15 cellular contexts compared by ENCODE assay signal in genomic region chr2:133109772-133110171, GRCh38.
DNase-seq lines count a peak whose midpoint lies in the region; ATAC-seq lines count a peak whose summit lies in the region.
"Had no signal": no experiment of that assay in that cellular context is flagged by ENCODE, and none has a peak within 500 bp of the region (broad histone marks: within the 10 kb centered on the region; RNA-seq: fewer than 3 reads in every experiment).

No MANE protein-coding gene starts in this region.

- no peak for ATAC-seq in GM21381 (IDR thresholded peaks at IDR 0.05; ENCODE audit: unreplicated experiment)
- ATAC-seq: activated T-cell treated with anti-CD3 and anti-CD28 coated beads, Interleukin-2, amount 50 U/mL, for 72 hours; left cardiac atrium had no signal

- DNase-seq in AG20443 (ENCODE audit: low spot score) (peak; percentile 64), M059J (ENCODE audit: low read depth) (peak; percentile 88), dedifferentiated amniotic fluid mesenchymal stem cell (ENCODE audit: extremely low spot score) (peak; percentile 77), kidney tubule cell (ENCODE audit: low spot score) (peak; percentile 70), cortex of kidney (lab: John Stamatoyannopoulos, UW) (no peak), NCI-H2171 (lab: John Stamatoyannopoulos, UW) (no peak), COLO668 (lab: John Stamatoyannopoulos, UW; ENCODE audit: unreplicated experiment) (no peak)
- DNase-seq: activated CD4-positive, alpha-beta T cell treated with anti-CD3 and anti-CD28 coated beads, Interleukin-2, amount 10 ng/mL, durations not matched to agents 7 days and 5 days; activated T-cell treated with anti-CD3 and anti-CD28 coated beads, Interleukin-2, amount 50 U/mL, for 72 hours; amniotic stem cell; glutamatergic neuron; left cardiac atrium; NCI-H526; transverse colon had no signal

Comparison
In these comparisons a context has a peak if more than half of its experiments do, and no peak if none do; other contexts are left out.
1. DNase-seq: peak in AG20443 (single experiment), M059J (single experiment), dedifferentiated amniotic fluid mesenchymal stem cell (single experiment) and kidney tubule cell (single experiment); none in cortex of kidney (single experiment), NCI-H2171 (single experiment) and COLO668 (single experiment).